Comparison of ENCODE assay signal across 22 cellular contexts in genomic region chr5:3301316-3301715, GRCh38.
DNase-seq lines count a peak whose midpoint lies in the region; TF ChIP-seq lines count a peak whose summit lies in the region.
"Had no signal": no experiment of that assay in that cellular context is flagged by ENCODE, and none has a peak within 500 bp of the region (broad histone marks: within the 10 kb centered on the region; RNA-seq: fewer than 3 reads in every experiment).

No MANE protein-coding gene starts in this region.

- no peaks in the 10 kb centered on the region for H3K79me2 ChIP-seq in PC-9 (ENCODE audit: low read depth)

- peak overlapping the region; percentile 56 for H4K8ac ChIP-seq in neuronal stem cell (ENCODE audit: low read depth, low read length)

- no peaks in the 10 kb centered on the region for H3F3A ChIP-seq in PC-9 (ENCODE audit: insufficient read depth, low read depth)

- no peak overlapping the region for H2BK120ac ChIP-seq in neuronal stem cell (ENCODE audit: low read depth, low read length)

- H3K4me3 Mint-ChIP-seq in endodermal cell, result no peak overlapping the region
- H3K4me3 Mint-ChIP-seq: CD4-positive, alpha-beta memory T cell had no signal

- no peak overlapping the region for H3K23ac ChIP-seq in neuronal stem cell (ENCODE audit: low read depth, low read length, poor library complexity)

- no peaks in the 10 kb centered on the region for H3K9me2 ChIP-seq in PC-9 (ENCODE audit: insufficient read depth)
- H3K9me2 ChIP-seq: SK-N-SH had no signal

- H3K79me1 ChIP-seq in neuronal stem cell (ENCODE audit: low read depth, low read length), result no peaks in the 10 kb centered on the region

- no peak overlapping the region for H3K27ac Mint-ChIP-seq in endodermal cell
- H3K27ac Mint-ChIP-seq: CD4-positive, alpha-beta memory T cell had no signal

- H2AFZ ChIP-seq in neuronal stem cell (ENCODE audit: low read length), result peak overlapping the region; percentile 50
- no peak overlapping the region for H2AFZ ChIP-seq in PC-9

- BruUV-seq in PC-9 (replicated peaks; lab: Mats Ljungman, UMichigan), result no TSS peak

- H3K9ac ChIP-seq in endodermal cell (ENCODE audit: extremely low read depth, low read length, poor library complexity, severe bottlenecking), result no peak overlapping the region
- H3K9ac ChIP-seq in neuronal stem cell (ENCODE audit: low read depth, low read length, poor library complexity), result no peak overlapping the region
- H3K9ac ChIP-seq: SK-N-SH had no signal

- peak; percentile 99 for DNase-seq in NCI-H748 (lab: John Stamatoyannopoulos, UW; ENCODE audit: unreplicated experiment)
- DNase-seq in endodermal cell, result peak; percentile 44
- no peak for DNase-seq in neuronal stem cell (ENCODE audit: low spot score)
- DNase-seq in stimulated activated CD4-positive, alpha-beta T cell treated with anti-CD3 and anti-CD28 coated beads, Interleukin-12 subunit alpha, Interleukin-12 subunit beta, amount 100 ng/mL, for 4 hours, result no peak
- DNase-seq in PC-9, result no peak
- no peak for DNase-seq in dedifferentiated amniotic fluid mesenchymal stem cell (ENCODE audit: extremely low spot score)
- no peak for DNase-seq in NCI-H526 (lab: John Stamatoyannopoulos, UW)
- DNase-seq: C1 segment of cervical spinal cord; CD4-positive, alpha-beta memory T cell; COR-L47; DMS53; GDM1; GOT3; KG1; NCI-H187; NCI-H2081 treated with DMSO at 0.1 percent for 48 hours; NCI-H524; Peyer's patch; SHP77 treated with DMSO at 0.1 percent for 48 hours; SK-N-SH; SW 1271 had no signal

- intact Hi-C loops in PC-9 (cut with micrococcal nuclease; ENCODE audit: unreplicated experiment), result no loop called here

- no peaks in the 10 kb centered on the region for H3K4me1 ChIP-seq in endodermal cell (ENCODE audit: control insufficient read depth, insufficient read depth, low read length)
- H3K4me1 ChIP-seq in neuronal stem cell (ENCODE audit: control insufficient read depth in 2 of 2, insufficient read depth in 1 of 2, low read depth in 1 of 2, low read length in 2 of 2), result peaks cover 5 to 6% of the 10 kb centered on the region in 2 donors
- H3K4me1 ChIP-seq in PC-9 (replicated peaks; ENCODE audit: insufficient read depth), result no peaks in the 10 kb centered on the region
- H3K4me1 ChIP-seq: Peyer's patch had no signal

- H2BK15ac ChIP-seq in neuronal stem cell (ENCODE audit: low read length), result no peak overlapping the region

- WGBS in endodermal cell (ENCODE audit: insufficient coverage in 1 of 2, insufficient read length in 1 of 2), 2 experiments, result 63 to 77% methylated on average over 6 to 9 of the region's 9 CpGs
- WGBS in neuronal stem cell (ENCODE audit: extremely low coverage in 2 of 2, insufficient read length in 2 of 2, insufficient replicate concordance in 1 of 2), 2 donors, result no CpG with 5 or more reads among the region's 9 CpGs

- no peak overlapping the region for H3K18ac ChIP-seq in neuronal stem cell (ENCODE audit: low read length)

- POLR2A ChIA-PET in PC-9 (lab: Charles Lee; ENCODE audit: unreplicated experiment), result no interaction called here

- H3K36me3 Mint-ChIP-seq in endodermal cell (ENCODE audit: low read depth), result no peaks in the 10 kb centered on the region
- H3K36me3 Mint-ChIP-seq: CD4-positive, alpha-beta memory T cell had no signal

- no peaks in the 10 kb centered on the region for H3K36me3 ChIP-seq in endodermal cell (ENCODE audit: control insufficient read depth, insufficient read depth, low read length)
- no peaks in the 10 kb centered on the region for H3K36me3 ChIP-seq in neuronal stem cell (replicated peaks in 1 of 2; ENCODE audit: control insufficient read depth in 2 of 2, insufficient read depth in 2 of 2, low read length in 2 of 2)
- no peaks in the 10 kb centered on the region for H3K36me3 ChIP-seq in PC-9 (ENCODE audit: low read depth)
- H3K36me3 ChIP-seq: Peyer's patch had no signal

- no peak overlapping the region for H3K14ac ChIP-seq in neuronal stem cell (ENCODE audit: low read length)

- TF ChIP-seq CTCF in endodermal cell (conservative IDR thresholded peaks at IDR 0.05), result no peak
- TF ChIP-seq CTCF in PC-9 (conservative IDR thresholded peaks at IDR 0.05), result no peak

- no peak overlapping the region for H4K91ac ChIP-seq in neuronal stem cell (ENCODE audit: low read depth, low read length, poor library complexity)

- CTCF ChIA-PET in PC-9 (lab: Charles Lee), result no interaction called here

- no peaks in the 10 kb centered on the region for H3K9me3 ChIP-seq in endodermal cell (ENCODE audit: control insufficient read depth, low read length)
- no peaks in the 10 kb centered on the region for H3K9me3 ChIP-seq in neuronal stem cell (replicated peaks in 1 of 2; ENCODE audit: control insufficient read depth in 2 of 2, insufficient read depth in 1 of 2, low read depth in 1 of 2, low read length in 2 of 2)
- no peaks in the 10 kb centered on the region for H3K9me3 ChIP-seq in PC-9 (ENCODE audit: insufficient read depth, low read depth)
- H3K9me3 ChIP-seq: Peyer's patch, SK-N-SH had no signal

- H3K27me3 ChIP-seq in endodermal cell (ENCODE audit: control insufficient read depth, insufficient read depth, low read length, poor library complexity, severe bottlenecking), result no peaks in the 10 kb centered on the region
- H3K27me3 ChIP-seq in neuronal stem cell (ENCODE audit: control insufficient read depth in 3 of 3, insufficient read depth in 3 of 3, low read depth in 1 of 3, low read length in 3 of 3), result no peaks in the 10 kb centered on the region
- peaks cover 95% of the 10 kb centered on the region for H3K27me3 ChIP-seq in PC-9 (ENCODE audit: insufficient read depth, low read depth)
- H3K27me3 ChIP-seq: Peyer's patch had no signal

- H3K4me1 Mint-ChIP-seq in endodermal cell, result no peaks in the 10 kb centered on the region

- no peak overlapping the region for H3K27ac ChIP-seq in endodermal cell (ENCODE audit: low read depth, low read length)
- H3K27ac ChIP-seq in neuronal stem cell (replicated peaks; ENCODE audit: low read length), result no peak overlapping the region
- no peak overlapping the region for H3K27ac ChIP-seq in PC-9
- H3K27ac ChIP-seq: Peyer's patch had no signal

- H2BK5ac ChIP-seq in neuronal stem cell (ENCODE audit: low read length), result no peak overlapping the region

- no peaks in the 10 kb centered on the region for H3K9me3 Mint-ChIP-seq in endodermal cell

- H3K4me2 ChIP-seq in neuronal stem cell (ENCODE audit: insufficient read depth, low read length, poor library complexity, severe bottlenecking), result no peak overlapping the region
- H3K4me2 ChIP-seq in PC-9, result no peak overlapping the region
- H3K4me2 ChIP-seq: SK-N-SH had no signal

- no peaks in the 10 kb centered on the region for H4K20me1 ChIP-seq in PC-9 (ENCODE audit: insufficient read depth)

- no peak overlapping the region for H3K4ac ChIP-seq in neuronal stem cell (ENCODE audit: low read length)

- peaks cover 6% of the 10 kb centered on the region for H3K27me3 Mint-ChIP-seq in endodermal cell (ENCODE audit: insufficient read depth)
- H3K27me3 Mint-ChIP-seq: CD4-positive, alpha-beta memory T cell had no signal

- H3K4me3 ChIP-seq in endodermal cell (ENCODE audit: low read length), result no peak overlapping the region
- no peak overlapping the region for H3K4me3 ChIP-seq in neuronal stem cell (ENCODE audit: low read length in 2 of 2)
- no peak overlapping the region for H3K4me3 ChIP-seq in PC-9
- H3K4me3 ChIP-seq: GM12878, Peyer's patch had no signal

- H2AK5ac ChIP-seq in neuronal stem cell (ENCODE audit: low read depth, low read length), result no peak overlapping the region

- no peak overlapping the region for H2BK12ac ChIP-seq in neuronal stem cell (ENCODE audit: low read length)

Comparison
In these comparisons a context has a peak if more than half of its experiments do, and no peak if none do; other contexts are left out.
1. DNase-seq: peak in NCI-H748 (single experiment) and endodermal cell (single experiment); none in neuronal stem cell (single experiment), stimulated activated CD4-positive, alpha-beta T cell treated with anti-CD3 and anti-CD28 coated beads, Interleukin-12 subunit alpha, Interleukin-12 subunit beta, amount 100 ng/mL, for 4 hours (single experiment), PC-9 (0 of 2), dedifferentiated amniotic fluid mesenchymal stem cell (single experiment) and NCI-H526 (0 of 2).